10 cellular contexts compared by ENCODE assay signal in the genomic region with DNA sequence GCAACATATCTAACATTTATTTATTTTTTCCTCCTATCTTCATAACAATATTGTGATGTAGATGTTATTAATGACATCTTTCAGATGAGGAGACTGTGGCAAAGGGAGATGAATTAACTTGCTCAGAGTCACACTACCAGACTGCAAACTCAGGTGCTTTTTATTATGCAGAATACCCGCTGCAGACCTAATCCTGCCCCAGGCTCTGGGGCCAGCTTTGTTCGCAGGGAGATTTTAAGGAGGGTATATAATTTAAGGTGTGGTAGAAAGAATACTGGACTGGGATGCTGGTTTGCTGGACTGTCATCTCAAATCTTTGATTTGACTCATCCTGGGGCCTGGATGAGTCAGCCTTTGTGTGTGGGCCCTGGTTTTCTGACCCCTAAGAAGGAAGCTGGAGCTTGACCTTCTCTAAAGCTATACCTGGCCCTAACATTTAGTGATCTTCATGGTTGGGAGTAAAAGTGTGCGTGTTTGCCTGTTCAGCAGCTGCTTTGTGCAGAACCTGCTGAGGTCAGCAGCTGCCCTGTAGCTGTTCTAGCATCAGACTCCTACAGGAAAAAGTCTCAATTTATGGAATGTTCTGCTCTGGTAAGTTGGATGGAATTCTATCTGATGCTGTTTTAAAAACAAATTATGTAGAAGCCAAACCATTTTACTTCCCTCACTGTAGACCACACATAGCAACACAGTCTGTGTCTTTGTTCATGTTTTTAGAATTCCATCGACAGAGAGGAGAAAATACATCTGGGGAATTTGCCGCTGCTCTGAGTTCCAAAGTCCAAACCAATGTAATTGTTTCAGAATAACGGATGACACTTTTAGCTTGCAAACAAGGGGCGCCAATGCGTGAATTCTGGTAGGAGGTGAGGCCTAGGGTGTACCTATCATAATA. TPM values are rescaled to one million over a fixed set of nuclear protein-coding genes. Genes with fewer than 3 reads are reported as not detected.
DNase-seq lines count a peak whose midpoint lies in the region; ATAC-seq, FAIRE-seq and TF ChIP-seq lines count a peak whose summit lies in the region.
"Had no signal": no experiment of that assay in that cellular context is flagged by ENCODE, and none has a peak within 500 bp of the region (broad histone marks: within the 10 kb centered on the region; RNA-seq: fewer than 3 reads in every experiment).

No MANE protein-coding gene starts in this region.

- DNase-seq in A172 (ENCODE audit: low spot score) (peak; percentile 39), GM19239 (ENCODE audit: insufficient read length, low spot score) (peak; percentile 13), cardiac fibroblast (ENCODE audit: low read depth in 2 of 2) (peak; percentile 21 to 34), Karpas-422 (no peak), NCI-H446 (lab: John Stamatoyannopoulos, UW) (no peak), NCI-H1694 (lab: John Stamatoyannopoulos, UW) (no peak)
- no peak for DNase-seq in activated naive CD4-positive, alpha-beta T cell treated with Interleukin-2 at 50 U/mL for 16 hours
- DNase-seq: foreskin keratinocyte; stimulated activated CD4-positive, alpha-beta T cell treated with anti-CD3 and anti-CD28 coated beads, Interleukin-1b, Interleukin-23, amount 100 ng/mL, for 48 hours had no signal

- H3K9me2 ChIP-seq in Karpas-422 (replicated peaks; ENCODE audit: insufficient read depth, low read length), result no peaks in the 10 kb centered on the region

- peaks cover 64% of the 10 kb centered on the region for H3K79me2 ChIP-seq in Karpas-422 (ENCODE audit: low read length)

- H3K27me3 ChIP-seq in Karpas-422 (ENCODE audit: low read length), result no peaks in the 10 kb centered on the region
- H3K27me3 ChIP-seq: foreskin keratinocyte had no signal

- H3K4me3 ChIP-seq in cardiac fibroblast (replicated peaks in 1 of 2; ENCODE audit: low read depth in 2 of 2, low read length in 2 of 2) (no peak overlapping the region), Karpas-422 (ENCODE audit: low read length) (no peak overlapping the region)

- no peaks in the 10 kb centered on the region for H4K20me1 ChIP-seq in Karpas-422 (ENCODE audit: insufficient read depth, low read depth, low read length)

- H3K9ac ChIP-seq in Karpas-422 (ENCODE audit: low read length), result no peak overlapping the region

- peak; percentile 57 for ATAC-seq in HG03097 (IDR thresholded peaks at IDR 0.05; ENCODE audit: low FRiP score, unreplicated experiment)
- ATAC-seq: foreskin keratinocyte had no signal

- no peak overlapping the region for H3K4me2 ChIP-seq in Karpas-422 (ENCODE audit: low read depth, low read length, poor library complexity, severe bottlenecking)

- no peaks in the 10 kb centered on the region for H3K9me3 ChIP-seq in Karpas-422 (ENCODE audit: low read length)

- H3K27ac ChIP-seq in Karpas-422 (ENCODE audit: low read length), result no peak overlapping the region
- H3K27ac ChIP-seq: foreskin keratinocyte had no signal

- FAIRE-seq in GM19239 (lab: Jason Lieb, UNC), result peak; percentile 21

- H2AFZ ChIP-seq in Karpas-422 (ENCODE audit: low read length), result no peak overlapping the region

- H3K4me1 ChIP-seq in Karpas-422 (ENCODE audit: low read length), result peaks cover 15% of the 10 kb centered on the region
- H3K4me1 ChIP-seq: foreskin keratinocyte had no signal

- TF ChIP-seq CTCF in cardiac fibroblast (IDR thresholded peaks at IDR 0.05; ENCODE audit: low read depth, low read length), result no peak

- H3K36me3 ChIP-seq in Karpas-422 (ENCODE audit: insufficient read depth, low read length), result no peaks in the 10 kb centered on the region

RNA-seq across cellular contexts. Expression of a gene that starts 4.5 kb away (rescaled TPM):
- 14.8 and 21.8 TPM in 2 replicates for total RNA-seq in A172 (2014; rRNA removed; shearing (Covaris generic))
- total RNA-seq in Karpas-422 (2014; rRNA removed; shearing (Covaris generic); ENCODE audit: low replicate concordance), result 8.4 and 12.7 TPM in 2 replicates

Comparison
In these comparisons a context has a peak if more than half of its experiments do, and no peak if none do; other contexts are left out.
1. DNase-seq: peak in A172 (single experiment), GM19239 (single experiment) and cardiac fibroblast (2 of 2); none in Karpas-422 (single experiment), NCI-H446 (0 of 2), activated naive CD4-positive, alpha-beta T cell treated with Interleukin-2 at 50 U/mL for 16 hours (single experiment) and NCI-H1694 (single experiment).